Comparison of ENCODE assay signal across 14 cellular contexts in the genomic region with DNA sequence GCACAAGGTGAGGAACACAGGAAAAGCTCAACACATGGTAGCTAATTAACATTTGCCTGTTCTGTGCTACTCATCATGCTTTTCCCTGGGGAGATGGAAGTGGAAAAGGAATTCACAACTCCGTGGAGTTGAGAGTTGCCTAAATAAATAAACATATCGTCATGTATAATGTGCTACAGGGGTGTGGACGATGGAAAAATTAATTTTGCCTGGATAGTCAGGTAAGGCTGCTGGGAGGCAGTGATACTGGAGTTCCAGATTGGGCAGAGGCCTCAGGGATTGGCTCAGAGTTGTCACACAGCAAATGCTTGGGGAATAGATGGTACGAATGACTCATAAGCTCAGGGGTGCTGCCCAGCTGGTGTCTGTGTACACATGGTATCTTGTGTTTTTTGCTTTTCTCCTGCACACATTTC. TPM values are rescaled to one million over a fixed set of nuclear protein-coding genes. Genes with fewer than 3 reads are reported as not detected.
DNase-seq lines count a peak whose midpoint lies in the region; FAIRE-seq and TF ChIP-seq lines count a peak whose summit lies in the region.
"Had no signal": no experiment of that assay in that cellular context is flagged by ENCODE, and none has a peak within 500 bp of the region (broad histone marks: within the 10 kb centered on the region; RNA-seq: fewer than 3 reads in every experiment).

No MANE protein-coding gene starts in this region.

- peak; percentile 56 for DNase-seq in MCF 10A (ENCODE audit: unreplicated experiment)
- DNase-seq in breast epithelium (ENCODE audit: low spot score in 2 of 2), result no peak
- DNase-seq in RKO (ENCODE audit: low spot score), result peak; percentile 59
- peak; percentile 29 for DNase-seq in fibroblast of peridontal ligament (ENCODE audit: extremely low read depth)
- peak; percentile 61 for DNase-seq in urothelium cell line (ENCODE audit: low spot score)
- DNase-seq in vagina (ENCODE audit: extremely low spot score in 2 of 2), result no peak
- no peak for DNase-seq in G401 (ENCODE audit: low spot score)
- DNase-seq in mesothelial cell of epicardium (ENCODE audit: low spot score in 2 of 2, unreplicated experiment in 2 of 2), result no peak
- DNase-seq: aorta, erythroblast, left ventricle myocardium inferior, T-cell had no signal

- peaks cover 35% of the 10 kb centered on the region for H3K27me3 Mint-ChIP-seq in MCF 10A (ENCODE audit: insufficient read depth, unreplicated experiment)
- peaks cover 68% of the 10 kb centered on the region for H3K27me3 Mint-ChIP-seq in mesothelial cell of epicardium (ENCODE audit: low read depth)

- TF ChIP-seq POLR2A in breast epithelium (IDR thresholded peaks at IDR 0.05) (no peak), vagina (IDR thresholded peaks at IDR 0.05) (no peak)

- H3K9me3 ChIP-seq in breast epithelium, result no peaks in the 10 kb centered on the region
- H3K9me3 ChIP-seq in vagina, result no peaks in the 10 kb centered on the region
- H3K9me3 ChIP-seq: BLaER1 treated with 17β-estradiol and CSF1 and Interleukin-3, amounts not matched to agents 10 nM and 100 nM; left ventricle myocardium inferior had no signal

- no peaks in the 10 kb centered on the region for H3K36me3 Mint-ChIP-seq in MCF 10A (ENCODE audit: insufficient read depth, unreplicated experiment)
- no peaks in the 10 kb centered on the region for H3K36me3 Mint-ChIP-seq in mesothelial cell of epicardium
- H3K36me3 Mint-ChIP-seq: T-cell had no signal

- H3K4me3 Mint-ChIP-seq in MCF 10A (ENCODE audit: unreplicated experiment), result no peak overlapping the region
- no peak overlapping the region for H3K4me3 Mint-ChIP-seq in mesothelial cell of epicardium
- H3K4me3 Mint-ChIP-seq: T-cell had no signal

- no peak overlapping the region for H3K27ac ChIP-seq in breast epithelium
- H3K27ac ChIP-seq in vagina, result no peak overlapping the region
- H3K27ac ChIP-seq: BLaER1 treated with 17β-estradiol and CSF1 and Interleukin-3, amounts not matched to agents 10 nM and 100 nM; left ventricle myocardium inferior had no signal

- no TSS peak for BruUV-seq in MCF 10A (replicated peaks; lab: Mats Ljungman, UMichigan)

- intact Hi-C loops in MCF 10A (cut with micrococcal nuclease), result no loop called here
- intact Hi-C loops in breast epithelium (cut with DNase I; ENCODE audit: low total_unique reads), result no loop called here
- intact Hi-C loops in vagina (cut with DNase I), result no loop called here

- H3K4me1 Mint-ChIP-seq in MCF 10A (ENCODE audit: insufficient read depth, unreplicated experiment), result peaks cover 15% of the 10 kb centered on the region
- H3K4me1 Mint-ChIP-seq in mesothelial cell of epicardium, result peaks cover 7% of the 10 kb centered on the region

- no peaks in the 10 kb centered on the region for H3K27me3 ChIP-seq in breast epithelium
- no peaks in the 10 kb centered on the region for H3K27me3 ChIP-seq in vagina

- TF ChIP-seq CTCF in MCF 10A (IDR thresholded peaks at IDR 0.05; ENCODE audit: unreplicated experiment) (no peak), breast epithelium (IDR thresholded peaks at IDR 0.05) (no peak), vagina (IDR thresholded peaks at IDR 0.05) (no peak), mesothelial cell of epicardium (IDR thresholded peaks at IDR 0.05; ENCODE audit: unreplicated experiment) (no peak)

- in situ Hi-C loops in G401 (cut with HindIII; ENCODE audit: low sequenced_read_pairs), result no loop called here

- FAIRE-seq in urothelium cell line (lab: Jason Lieb, UNC), result no peak

- H3K9me3 Mint-ChIP-seq in MCF 10A (ENCODE audit: unreplicated experiment) (no peaks in the 10 kb centered on the region), mesothelial cell of epicardium (no peaks in the 10 kb centered on the region)
- H3K9me3 Mint-ChIP-seq: T-cell had no signal

- no peaks in the 10 kb centered on the region for H3K36me3 ChIP-seq in breast epithelium
- no peaks in the 10 kb centered on the region for H3K36me3 ChIP-seq in vagina
- H3K36me3 ChIP-seq: BLaER1 treated with 17β-estradiol and CSF1 and Interleukin-3, amounts not matched to agents 10 nM and 100 nM; left ventricle myocardium inferior had no signal

- POLR2A ChIA-PET in MCF 10A (lab: Yijun Ruan, JAX), result interaction anchor here (0.9 to 3.3 kb wide), 9 partner anchors 10 to 199 kb away, joined by 4 to 20 read pairs (median 6); partner anchors contain the start of genes HTD2, PDHB and RPP14

- H3K27ac Mint-ChIP-seq in MCF 10A (ENCODE audit: low read depth, unreplicated experiment) (peak overlapping the region; percentile 3), mesothelial cell of epicardium (no peak overlapping the region)
- H3K27ac Mint-ChIP-seq: progenitor cell of endocrine pancreas had no signal

- CTCF ChIA-PET in MCF 10A (lab: Yijun Ruan, JAX), result interaction anchor here (0.7 to 2.8 kb wide), 8 partner anchors 10 to 65 kb away, joined by 3 to 12 read pairs (median 4); no protein-coding TSS in a partner anchor

- H3K4me3 ChIP-seq in breast epithelium, result no peak overlapping the region
- H3K4me3 ChIP-seq in vagina, result no peak overlapping the region
- H3K4me3 ChIP-seq: BLaER1 treated with 17β-estradiol and CSF1 and Interleukin-3, amounts not matched to agents 10 nM and 100 nM; left ventricle myocardium inferior had no signal

- peaks cover 0 to 4% of the 10 kb centered on the region in 2 donors for H3K4me1 ChIP-seq in breast epithelium
- H3K4me1 ChIP-seq in vagina, result peaks cover 22% of the 10 kb centered on the region

RNA-seq across cellular contexts. Expression of gene ABHD6, which starts 3.1 kb away (rescaled TPM):
- total RNA-seq in MCF 10A (2022) (3.4 and 3.9 TPM in 2 replicates), breast epithelium (10 to 100 TPM; 10.2 to 22.2 (median 13.4) TPM), vagina (18.9 TPM), mesothelial cell of epicardium (3.3 to 4.9 TPM (median 4.2 TPM) in 3 replicates)
- total RNA-seq in G401 (2014; rRNA removed; shearing (Covaris generic)), result 15.0 and 17.2 TPM in 2 replicates

RNA-seq across cellular contexts. Expression of gene DNASE1L3, which starts 23.8 kb away (rescaled TPM):
- total RNA-seq in MCF 10A (2022) (not detected in 2 replicates), breast epithelium (1 to 10 TPM in 2 of 3 donors, under 1 TPM in 1; 0.44 to 9.2 (median 5.6) TPM), vagina (13.3 TPM), mesothelial cell of epicardium (0.22 to 0.72 TPM (median 0.53 TPM) in 3 replicates)
- not detected in 2 replicates for total RNA-seq in G401 (2014; rRNA removed; shearing (Covaris generic))
- total RNA-seq: progenitor cell of endocrine pancreas had no signal

Comparison
In these comparisons a context has a peak if more than half of its experiments do, and no peak if none do; other contexts are left out.
1. DNase-seq: peak in MCF 10A (single experiment), RKO (single experiment), fibroblast of peridontal ligament (single experiment) and urothelium cell line (single experiment); none in breast epithelium (0 of 2), vagina (0 of 2), G401 (single experiment) and mesothelial cell of epicardium (0 of 2).